ENCODE assay signal across 31 cellular contexts in genomic region chr1:34874581-34874980, GRCh38. TPM values are rescaled to one million over a fixed set of nuclear protein-coding genes. Genes with fewer than 3 reads are reported as not detected.
"Had no signal": no experiment of that assay in that cellular context is flagged by ENCODE, and none has a peak within 500 bp of the region (broad histone marks: within the 10 kb centered on the region; RNA-seq: fewer than 3 reads in every experiment).

No MANE protein-coding gene starts in this region.

- H3K36me3 Mint-ChIP-seq: naive thymus-derived CD4-positive, alpha-beta T cell; neural progenitor cell had no signal

- ATAC-seq: heart right ventricle; left cardiac atrium; left lung; naive thymus-derived CD4-positive, alpha-beta T cell; sciatic nerve; stimulated activated naive CD8-positive, alpha-beta T cell treated with anti-CD3 and anti-CD28 coated beads, Interleukin-15, amount 100 ng/mL, for 72 hours; upper lobe of right lung had no signal

- H3K4me1 ChIP-seq: esophagus squamous epithelium, heart right ventricle, left lung, neural progenitor cell, prostate gland, right atrium auricular region, suprapubic skin, transverse colon, upper lobe of right lung, uterus had no signal

- H3K27ac Mint-ChIP-seq: naive thymus-derived CD4-positive, alpha-beta T cell; nephron; neural progenitor cell had no signal

- H3K4me3 Mint-ChIP-seq: naive thymus-derived CD4-positive, alpha-beta T cell; nephron; neural progenitor cell; stimulated activated naive CD8-positive, alpha-beta T cell treated with anti-CD3 and anti-CD28 coated beads, Interleukin-15, amount 100 ng/mL, for 72 hours had no signal

- H3K9me3 Mint-ChIP-seq: nephron; neural progenitor cell; stimulated activated naive CD8-positive, alpha-beta T cell treated with anti-CD3 and anti-CD28 coated beads, Interleukin-15, amount 100 ng/mL, for 72 hours had no signal

- H3K27ac ChIP-seq: esophagus squamous epithelium, heart right ventricle, left lung, neural progenitor cell, prostate gland, right atrium auricular region, suprapubic skin, transverse colon, upper lobe of right lung, uterus had no signal

- H3K4me1 Mint-ChIP-seq: nephron had no signal

- H3K27me3 ChIP-seq: right atrium auricular region had no signal

- H3K4me3 ChIP-seq: esophagus squamous epithelium, left lung, neural progenitor cell, prostate gland, right atrium auricular region, smooth muscle cell, suprapubic skin, transverse colon, upper lobe of right lung, uterus had no signal

- H3K36me3 ChIP-seq: esophagus squamous epithelium, heart right ventricle, left lung, neural progenitor cell, prostate gland, right atrium auricular region, suprapubic skin, transverse colon, upper lobe of right lung, uterus had no signal

- DNase-seq: dermis blood vessel endothelial cell; effector memory CD4-positive, alpha-beta T cell; erythroblast; esophagus squamous epithelium; foreskin melanocyte; glutamatergic neuron; heart right ventricle; hippocampal formation; left cardiac atrium; left lung; mesenchymal stem cell; midbrain; naive thymus-derived CD4-positive, alpha-beta T cell; stimulated activated CD4-positive, alpha-beta T cell treated with anti-CD3 and anti-CD28 coated beads, Interleukin-12 subunit alpha, Interleukin-12 subunit beta, amount 100 ng/mL, for 4 hours; stimulated activated CD4-positive, alpha-beta T cell treated with anti-CD3 and anti-CD28 coated beads, Interleukin-1b, Interleukin-23, amount 100 ng/mL, for 48 hours; stimulated activated CD4-positive, alpha-beta T cell treated with anti-CD3 and anti-CD28 coated beads, Interleukin-4, amount 100 ng/mL, for 1 hour; stimulated activated CD8-positive, alpha-beta memory T cell treated with anti-CD3 and anti-CD28 coated beads, Interleukin-4, amount 100 ng/mL, for 48 hours; stimulated activated naive CD4-positive, alpha-beta T cell; stimulated activated naive CD8-positive, alpha-beta T cell treated with anti-CD3 and anti-CD28 coated beads, Interleukin-15, amount 100 ng/mL, for 72 hours; transverse colon; upper lobe of right lung; uterus had no signal

- H3K9me3 ChIP-seq: esophagus squamous epithelium, heart right ventricle, left lung, prostate gland, right atrium auricular region, suprapubic skin, transverse colon, upper lobe of right lung, uterus had no signal

RNA-seq across cellular contexts. Expression of gene DLGAP3, which starts 54.9 kb away (rescaled TPM):
- total RNA-seq: lung microvascular endothelial cell, osteoblast, smooth muscle cell had no signal
